Comparison of ENCODE assay signal across 1 cellular context in the genomic region with DNA sequence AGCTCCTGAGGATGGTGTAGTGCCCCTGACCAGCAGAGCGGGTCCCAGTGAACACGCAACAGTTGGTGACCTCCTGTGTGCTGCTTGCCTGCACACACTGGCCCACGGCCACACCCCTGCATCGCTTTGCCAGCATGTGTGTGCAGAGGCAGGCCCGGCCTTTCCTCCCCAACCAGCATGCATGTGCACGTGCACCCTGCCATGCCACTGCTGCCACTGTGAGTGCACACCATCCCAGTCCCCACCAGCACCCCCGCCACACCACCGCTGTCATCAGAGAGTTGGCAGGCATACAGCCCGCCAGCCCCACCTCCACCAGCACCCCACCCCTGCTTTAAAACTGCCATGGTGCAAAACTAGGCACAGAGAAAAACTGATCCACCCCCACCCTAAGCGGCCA.
TF ChIP-seq lines count a peak whose summit lies in the region.

No MANE protein-coding gene starts in this region.

TF ChIP-seq in H1, 55 proteins besides CTCF, POLR2A, EP300 and RAD21 (continued from another document):
- TF ChIP-seq, protein P1, sequence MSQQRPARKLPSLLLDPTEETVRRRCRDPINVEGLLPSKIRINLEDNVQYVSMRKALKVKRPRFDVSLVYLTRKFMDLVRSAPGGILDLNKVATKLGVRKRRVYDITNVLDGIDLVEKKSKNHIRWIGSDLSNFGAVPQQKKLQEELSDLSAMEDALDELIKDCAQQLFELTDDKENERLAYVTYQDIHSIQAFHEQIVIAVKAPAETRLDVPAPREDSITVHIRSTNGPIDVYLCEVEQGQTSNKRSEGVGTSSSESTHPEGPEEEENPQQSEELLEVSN (IDR thresholded peaks at IDR 0.05) = no peak
- TF ChIP-seq BRCA1 (IDR thresholded peaks at IDR 0.05; ENCODE audit: low read depth, low read length) (no peak), HDAC2 (IDR thresholded peaks at IDR 0.05; ENCODE audit: borderline replicate concordance in 1 of 2, low read depth in 2 of 2, low read length in 2 of 2) (no peak), EGR1 (IDR thresholded peaks at IDR 0.05; ENCODE audit: borderline replicate concordance, low read depth, low read length) (no peak), KDM4A (IDR thresholded peaks at IDR 0.05; ENCODE audit: low read depth, low read length, severe bottlenecking) (no peak), CHD1 (IDR thresholded peaks at IDR 0.05; ENCODE audit: low read depth, low read length) (no peak), SUZ12 (IDR thresholded peaks at IDR 0.05; ENCODE audit: low read length) (no peak), CBX5 (IDR thresholded peaks at IDR 0.05; ENCODE audit: low read depth, low read length) (no peak), TAF1 (IDR thresholded peaks at IDR 0.05; ENCODE audit: low read depth, low read length) (no peak), SP2 (IDR thresholded peaks at IDR 0.05; ENCODE audit: low read length) (no peak)
- TF ChIP-seq, protein P2, sequence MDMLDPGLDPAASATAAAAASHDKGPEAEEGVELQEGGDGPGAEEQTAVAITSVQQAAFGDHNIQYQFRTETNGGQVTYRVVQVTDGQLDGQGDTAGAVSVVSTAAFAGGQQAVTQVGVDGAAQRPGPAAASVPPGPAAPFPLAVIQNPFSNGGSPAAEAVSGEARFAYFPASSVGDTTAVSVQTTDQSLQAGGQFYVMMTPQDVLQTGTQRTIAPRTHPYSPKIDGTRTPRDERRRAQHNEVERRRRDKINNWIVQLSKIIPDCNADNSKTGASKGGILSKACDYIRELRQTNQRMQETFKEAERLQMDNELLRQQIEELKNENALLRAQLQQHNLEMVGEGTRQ (IDR thresholded peaks at IDR 0.05; ENCODE audit: low read length) = no peak
